14 cellular contexts compared by ENCODE assay signal in genomic region chr11:36487619-36488018, GRCh38. TPM values are rescaled to one million over a fixed set of nuclear protein-coding genes. Genes with fewer than 3 reads are reported as not detected.
DNase-seq lines count a peak whose midpoint lies in the region; ATAC-seq and TF ChIP-seq lines count a peak whose summit lies in the region.
"Had no signal": no experiment of that assay in that cellular context is flagged by ENCODE, and none has a peak within 500 bp of the region (broad histone marks: within the 10 kb centered on the region; RNA-seq: fewer than 3 reads in every experiment).

No MANE protein-coding gene starts in this region.

- no peak overlapping the region; the same call in 1 of the 2 replicates for H3K14ac ChIP-seq in IMR-90 (replicated peaks; ENCODE audit: low read depth, low read length)

- H3K9me3 ChIP-seq in CD8-positive, alpha-beta T cell (ENCODE audit: low read length), result no peaks in the 10 kb centered on the region
- H3K9me3 ChIP-seq in IMR-90 (ENCODE audit: control insufficient read depth, insufficient read depth, low read length), result no peaks in the 10 kb centered on the region
- no peaks in the 10 kb centered on the region for H3K9me3 ChIP-seq in naive thymus-derived CD4-positive, alpha-beta T cell (ENCODE audit: control insufficient read depth in 2 of 3, low read length in 3 of 3)
- H3K9me3 ChIP-seq: Caco-2, MG63, sigmoid colon had no signal

- no peak overlapping the region for H2AFZ ChIP-seq in IMR-90 (replicated peaks; ENCODE audit: low read length, poor library complexity)

- TF ChIP-seq RAD21 in IMR-90 (IDR thresholded peaks at IDR 0.05; ENCODE audit: low read length), result no peak

- TF ChIP-seq CTCF in CD8-positive, alpha-beta T cell (IDR thresholded peaks at IDR 0.05), result no peak
- TF ChIP-seq CTCF in IMR-90 (conservative IDR thresholded peaks at IDR 0.05; ENCODE audit: low read depth, low read length), result no peak
- TF ChIP-seq CTCF in nephron (IDR thresholded peaks at IDR 0.05; ENCODE audit: unreplicated experiment in 3 of 3), result no peak

- no CpG with 5 or more reads among the region's 4 CpGs for WGBS in IMR-90 (ENCODE audit: extremely low coverage in 2 of 2, insufficient read length in 1 of 2), 2 experiments

- BruUV-seq in IMR-90 (replicated peaks; lab: Mats Ljungman, UMichigan), result no TSS peak

- H3K4me1 Mint-ChIP-seq in CD8-positive, alpha-beta T cell (ENCODE audit: low read depth), result peaks cover 38% of the 10 kb centered on the region
- H3K4me1 Mint-ChIP-seq in activated naive CD8-positive, alpha-beta T cell treated with anti-CD3 and anti-CD28 coated beads, Interleukin-2, amount 10 ng/mL, durations not matched to agents 7 days and 5 days, result peaks cover 22% of the 10 kb centered on the region
- no peaks in the 10 kb centered on the region for H3K4me1 Mint-ChIP-seq in nephron
- H3K4me1 Mint-ChIP-seq in naive thymus-derived CD4-positive, alpha-beta T cell, result peaks cover 17 to 45% (median 33%) of the 10 kb centered on the region in 7 donors
- H3K4me1 Mint-ChIP-seq: neural crest cell had no signal

- no peak overlapping the region for H3K18ac ChIP-seq in IMR-90 (ENCODE audit: low read depth, low read length)

- no peak overlapping the region for H2BK20ac ChIP-seq in IMR-90 (ENCODE audit: low read depth, low read length)

- in situ Hi-C loops in IMR-90 (cut with MboI; ENCODE audit: low sequenced_read_pairs), result loop anchor here (10.0 to 25.0 kb wide), 2 partner anchors 675 to 753 kb away; no protein-coding TSS in a partner anchor

- H3K36me3 Mint-ChIP-seq in CD8-positive, alpha-beta T cell, result peaks cover 78% of the 10 kb centered on the region
- peaks cover 36% of the 10 kb centered on the region for H3K36me3 Mint-ChIP-seq in activated naive CD8-positive, alpha-beta T cell treated with anti-CD3 and anti-CD28 coated beads, Interleukin-2, amount 10 ng/mL, durations not matched to agents 7 days and 5 days
- peaks cover 67% of the 10 kb centered on the region for H3K36me3 Mint-ChIP-seq in nephron (ENCODE audit: low read depth)
- peaks cover 18 to 69% (median 37%) of the 10 kb centered on the region in 5 donors for H3K36me3 Mint-ChIP-seq in naive thymus-derived CD4-positive, alpha-beta T cell

- no peak overlapping the region for H3K27ac ChIP-seq in CD8-positive, alpha-beta T cell (ENCODE audit: low read depth, low read length)
- H3K27ac ChIP-seq in IMR-90 (ENCODE audit: insufficient read depth, low read length), result no peak overlapping the region
- H3K27ac ChIP-seq in naive thymus-derived CD4-positive, alpha-beta T cell (ENCODE audit: low read depth, low read length), result no peak overlapping the region

- no peaks in the 10 kb centered on the region for H4K20me1 ChIP-seq in IMR-90 (ENCODE audit: insufficient read depth, low read length)

- no peaks in the 10 kb centered on the region for H3K9me1 ChIP-seq in IMR-90 (ENCODE audit: insufficient read depth, low read length)

- no peak overlapping the region for H4K91ac ChIP-seq in IMR-90 (ENCODE audit: insufficient read depth, low read depth, low read length)

- H3K9me3 Mint-ChIP-seq in CD8-positive, alpha-beta T cell, result peaks cover 3% of the 10 kb centered on the region
- peaks cover 3% of the 10 kb centered on the region for H3K9me3 Mint-ChIP-seq in activated naive CD8-positive, alpha-beta T cell treated with anti-CD3 and anti-CD28 coated beads, Interleukin-2, amount 10 ng/mL, durations not matched to agents 7 days and 5 days
- H3K9me3 Mint-ChIP-seq in nephron, result no peaks in the 10 kb centered on the region
- peaks cover 0 to 4% (median 0%) of the 10 kb centered on the region in 11 donors for H3K9me3 Mint-ChIP-seq in naive thymus-derived CD4-positive, alpha-beta T cell
- H3K9me3 Mint-ChIP-seq: neural crest cell had no signal

- dilution Hi-C loops in IMR-90 (cut with HindIII; ENCODE audit: low sequenced_read_pairs, unreplicated experiment), result loop anchor here (10.0 kb wide), 1 partner anchor 193 kb away; the partner anchor contains the start of gene PRR5L

- H2BK15ac ChIP-seq in IMR-90 (ENCODE audit: low read depth, low read length), result no peak overlapping the region

- H3K4ac ChIP-seq in IMR-90 (ENCODE audit: low read depth, low read length), result no peak overlapping the region

- intact Hi-C loops in CD8-positive, alpha-beta T cell (cut with DNase I, micrococcal nuclease), result no loop called here
- intact Hi-C loops in IMR-90 (cut with micrococcal nuclease), result no loop called here
- intact Hi-C loops in naive thymus-derived CD4-positive, alpha-beta T cell (cut with micrococcal nuclease), result no loop called here

- no peak overlapping the region for H2AK9ac ChIP-seq in IMR-90 (replicated peaks; ENCODE audit: low read depth, low read length, poor library complexity)

- CTCF ChIA-PET in CD8-positive, alpha-beta T cell (lab: Charles Lee), result interaction anchor here (1.5 to 1.8 kb wide), 2 partner anchors 9 to 135 kb away, joined by 4 to 6 read pairs; no protein-coding TSS in a partner anchor
- CTCF ChIA-PET in IMR-90 (lab: Yijun Ruan, JAX), result interaction anchor here (0.7 to 3.3 kb wide), 4 partner anchors 9 to 204 kb away, joined by 3 to 12 read pairs (median 5); partner anchors contain the start of gene TRAF6
- CTCF ChIA-PET in naive thymus-derived CD4-positive, alpha-beta T cell (lab: Charles Lee), result interaction anchor here (1.0 kb wide), 1 partner anchor 11 kb away, joined by 4 read pairs; no protein-coding TSS in a partner anchor

- no peak overlapping the region for H4K5ac ChIP-seq in IMR-90 (ENCODE audit: low read depth, low read length)

- TF ChIP-seq POLR2A in IMR-90 (IDR thresholded peaks at IDR 0.05; ENCODE audit: low read depth, low read length), result no peak

- no peak overlapping the region for H3K23ac ChIP-seq in IMR-90 (ENCODE audit: low read depth, low read length)

- H3K4me3 ChIP-seq in CD8-positive, alpha-beta T cell (ENCODE audit: low read depth, low read length), result no peak overlapping the region
- no peak overlapping the region for H3K4me3 ChIP-seq in IMR-90 (ENCODE audit: insufficient read depth, low read depth, low read length)
- no peak overlapping the region for H3K4me3 ChIP-seq in naive thymus-derived CD4-positive, alpha-beta T cell (ENCODE audit: low read length)
- H3K4me3 ChIP-seq: MG63, sigmoid colon had no signal

- H3K56ac ChIP-seq in IMR-90 (ENCODE audit: extremely low read depth, insufficient read depth, low read length), result no peak overlapping the region

- no peak for DNase-seq in CD8-positive, alpha-beta T cell
- DNase-seq in IMR-90, result no peak
- no peak for DNase-seq in activated naive CD8-positive, alpha-beta T cell treated with anti-CD3 and anti-CD28 coated beads, Interleukin-2, amount 10 ng/mL, durations not matched to agents 7 days and 5 days
- DNase-seq in naive thymus-derived CD4-positive, alpha-beta T cell, result no peak
- DNase-seq: activated gamma-delta T cell, Caco-2, MG63, sigmoid colon, substantia nigra had no signal

- peaks cover 7% of the 10 kb centered on the region for H3K36me3 ChIP-seq in CD8-positive, alpha-beta T cell (ENCODE audit: insufficient read depth, low read length)
- peaks cover 35% of the 10 kb centered on the region for H3K36me3 ChIP-seq in IMR-90 (ENCODE audit: control insufficient read depth, insufficient read depth, low read length)
- H3K36me3 ChIP-seq in naive thymus-derived CD4-positive, alpha-beta T cell (ENCODE audit: control insufficient read depth in 2 of 3, insufficient read depth in 3 of 3, low read length in 3 of 3), result peaks cover 0 to 46% (median 7%) of the 10 kb centered on the region in 3 experiments

- H2BK5ac ChIP-seq in IMR-90 (ENCODE audit: low read depth, low read length, poor library complexity, severe bottlenecking), result peak overlapping the region; percentile 35

- no peak overlapping the region for H3K9ac ChIP-seq in IMR-90 (ENCODE audit: low read depth, low read length)

- H4K8ac ChIP-seq in IMR-90 (ENCODE audit: low read depth in 2 of 2, low read length in 2 of 2), result no peak overlapping the region

- H3K4me3 Mint-ChIP-seq in CD8-positive, alpha-beta T cell, result no peak overlapping the region
- peak overlapping the region; percentile 63 for H3K4me3 Mint-ChIP-seq in activated naive CD8-positive, alpha-beta T cell treated with anti-CD3 and anti-CD28 coated beads, Interleukin-2, amount 10 ng/mL, durations not matched to agents 7 days and 5 days
- no peak overlapping the region for H3K4me3 Mint-ChIP-seq in nephron
- peak overlapping the region in 2 of 10 donors; percentile 22 to 48 for H3K4me3 Mint-ChIP-seq in naive thymus-derived CD4-positive, alpha-beta T cell
- H3K4me3 Mint-ChIP-seq: neural crest cell had no signal

- H3K27ac Mint-ChIP-seq in CD8-positive, alpha-beta T cell, result peak overlapping the region; percentile 22
- H3K27ac Mint-ChIP-seq in activated naive CD8-positive, alpha-beta T cell treated with anti-CD3 and anti-CD28 coated beads, Interleukin-2, amount 10 ng/mL, durations not matched to agents 7 days and 5 days, result peak overlapping the region; percentile 64
- H3K27ac Mint-ChIP-seq in nephron, result peak overlapping the region; percentile 38 to 87 (median 44)
- peak overlapping the region in 4 of 9 donors; percentile 4 to 67 (median 18) for H3K27ac Mint-ChIP-seq in naive thymus-derived CD4-positive, alpha-beta T cell

- POLR2A ChIA-PET in CD8-positive, alpha-beta T cell (lab: Charles Lee), result no interaction called here
- POLR2A ChIA-PET in IMR-90 (lab: Charles Lee; ENCODE audit: unreplicated experiment), result no interaction called here
- POLR2A ChIA-PET in activated naive CD8-positive, alpha-beta T cell treated with anti-CD3 and anti-CD28 coated beads, Interleukin-2, amount 10 ng/mL, durations not matched to agents 7 days and 5 days (lab: Charles Lee), result interaction anchor here (3.0 kb wide), 1 partner anchor 135 kb away, joined by 8 read pairs; no protein-coding TSS in a partner anchor
- POLR2A ChIA-PET in naive thymus-derived CD4-positive, alpha-beta T cell (lab: Charles Lee), result no interaction called here

- peaks cover 19 to 45% of the 10 kb centered on the region in 2 experiments for H3K79me1 ChIP-seq in IMR-90 (ENCODE audit: low read depth in 1 of 2, low read length in 2 of 2)

- no peak overlapping the region for H2AK5ac ChIP-seq in IMR-90 (ENCODE audit: low read depth, low read length)

- H3K27me3 Mint-ChIP-seq in CD8-positive, alpha-beta T cell (ENCODE audit: low read depth), result no peaks in the 10 kb centered on the region
- no peaks in the 10 kb centered on the region for H3K27me3 Mint-ChIP-seq in activated naive CD8-positive, alpha-beta T cell treated with anti-CD3 and anti-CD28 coated beads, Interleukin-2, amount 10 ng/mL, durations not matched to agents 7 days and 5 days
- no peaks in the 10 kb centered on the region for H3K27me3 Mint-ChIP-seq in nephron (ENCODE audit: low read depth)
- H3K27me3 Mint-ChIP-seq in naive thymus-derived CD4-positive, alpha-beta T cell, result no peaks in the 10 kb centered on the region

- H2BK120ac ChIP-seq in IMR-90 (ENCODE audit: low read depth, low read length), result no peak overlapping the region

- no peaks in the 10 kb centered on the region for H3K27me3 ChIP-seq in CD8-positive, alpha-beta T cell (ENCODE audit: insufficient read depth, low read length)
- no peaks in the 10 kb centered on the region for H3K27me3 ChIP-seq in IMR-90 (ENCODE audit: control insufficient read depth, insufficient read depth, low read length)
- no peaks in the 10 kb centered on the region for H3K27me3 ChIP-seq in naive thymus-derived CD4-positive, alpha-beta T cell (ENCODE audit: control insufficient read depth in 2 of 2, insufficient read depth in 2 of 2, low read length in 2 of 2)
- H3K27me3 ChIP-seq: MG63, sigmoid colon had no signal

- ATAC-seq in CD8-positive, alpha-beta T cell, result no peak
- ATAC-seq in IMR-90 (ENCODE audit: low read depth) (no peak), GM21529 (IDR thresholded peaks at IDR 0.05; ENCODE audit: unreplicated experiment) (no peak), HG02938 (IDR thresholded peaks at IDR 0.05; ENCODE audit: unreplicated experiment) (no peak)
- no peak for ATAC-seq in activated naive CD8-positive, alpha-beta T cell treated with anti-CD3 and anti-CD28 coated beads, Interleukin-2, amount 10 ng/mL, durations not matched to agents 7 days and 5 days (ENCODE audit: low read depth)
- no peak for ATAC-seq in naive thymus-derived CD4-positive, alpha-beta T cell
- ATAC-seq: HCT116 had no signal

- H3K4me2 ChIP-seq in IMR-90 (ENCODE audit: low read depth, low read length), result no peak overlapping the region

- H3K4me1 ChIP-seq in CD8-positive, alpha-beta T cell (ENCODE audit: insufficient read depth, low read length), result peaks cover 8% of the 10 kb centered on the region
- H3K4me1 ChIP-seq in IMR-90 (ENCODE audit: control insufficient read depth, insufficient read depth, low read length), result peaks cover 1% of the 10 kb centered on the region; the same call in 1 of the 2 replicates
- peaks cover 0 to 15% of the 10 kb centered on the region in 2 donors for H3K4me1 ChIP-seq in naive thymus-derived CD4-positive, alpha-beta T cell (ENCODE audit: control insufficient read depth in 2 of 2, insufficient read depth in 2 of 2, low read length in 2 of 2)
- H3K4me1 ChIP-seq: Caco-2, sigmoid colon had no signal

RNA-seq across cellular contexts. Expression of gene TRAF6, which starts 22.5 kb away (rescaled TPM):
- 10 to 100 TPM; 29.7 to 31.3 TPM for total RNA-seq in CD8-positive, alpha-beta T cell
- 15.3 and 17.6 TPM in 2 replicates for total RNA-seq in IMR-90 (2012; rRNA removed)
- 5.6 and 6.0 TPM in 2 replicates for polyA plus RNA-seq in IMR-90 (2012; rRNA removed)
- polyA plus RNA-seq in IMR-90 (2012; cell fraction: cytosol; rRNA removed), result 1.5 and 1.9 TPM in 2 replicates
- polyA plus RNA-seq in IMR-90 (2012; cell fraction: nucleus; rRNA removed; ENCODE audit: low replicate concordance), result 1.4 and 10.2 TPM in 2 replicates
- 10 to 100 TPM; 13.3 to 14.5 TPM for total RNA-seq in activated naive CD8-positive, alpha-beta T cell treated with anti-CD3 and anti-CD28 coated beads, Interleukin-2, amount 10 ng/mL, durations not matched to agents 7 days and 5 days
- total RNA-seq in naive thymus-derived CD4-positive, alpha-beta T cell, result 10 to 100 TPM; 14.7 to 22.2 (median 20.6) TPM
- 1 to 10 TPM; 7.9 to 9.6 TPM for polyA plus RNA-seq in naive thymus-derived CD4-positive, alpha-beta T cell
